ENCODE assay signal across 21 cellular contexts in genomic region chr11:14361951-14362350, GRCh38.
"Had no signal": no experiment of that assay in that cellular context is flagged by ENCODE, and none has a peak within 500 bp of the region (broad histone marks: within the 10 kb centered on the region; RNA-seq: fewer than 3 reads in every experiment).

No MANE protein-coding gene starts in this region.

- H3K27me3 ChIP-seq: ascending aorta, ovary, suprapubic skin, tibial nerve had no signal

- DNase-seq: activated CD4-positive, alpha-beta T cell treated with anti-CD3 and anti-CD28 coated beads for 48 hours; activated CD4-positive, alpha-beta T cell treated with anti-CD3 and anti-CD28 coated beads, Interleukin-2, amount 50 U/mL, for 48 hours; activated CD8-positive, alpha-beta memory T cell treated with anti-CD3 and anti-CD28 coated beads, Interleukin-2, amount 50 U/mL, for 4 hours; activated effector memory CD4-positive, alpha-beta T cell treated with anti-CD3 and anti-CD28 coated beads, Interleukin-2, amount 50 U/mL, for 16 hours; activated naive CD4-positive, alpha-beta T cell treated with anti-CD3 and anti-CD28 coated beads for 36 hours; activated naive CD8-positive, alpha-beta T cell treated with anti-CD3 and anti-CD28 coated beads for 36 hours; activated T-cell treated with anti-CD3 and anti-CD28 coated beads, Interleukin-2, amount 50 U/mL, for 1 hour; foreskin melanocyte; mucosa of descending colon; nephron progenitor cell; ovary; retina; spleen; stimulated activated naive CD4-positive, alpha-beta T cell; WERI-Rb-1 had no signal

- H3K4me3 ChIP-seq: ascending aorta, left lung, mucosa of descending colon, ovary, spleen, suprapubic skin, tibial nerve had no signal

- H3K9me3 ChIP-seq: ascending aorta, left lung, mucosa of descending colon, neutrophil, ovary, spleen, suprapubic skin, tibial nerve had no signal

- H3K36me3 ChIP-seq: ascending aorta, left lung, neutrophil, ovary, spleen, suprapubic skin, tibial nerve, WERI-Rb-1 had no signal

- ATAC-seq: activated CD4-positive, CD25-positive, alpha-beta regulatory T cell treated with anti-CD3 and anti-CD28 coated beads, Interleukin-2, amount 50 U/mL, for 24 hours; left lung; mucosa of descending colon had no signal

- H3K27ac ChIP-seq: ascending aorta, left lung, neutrophil, ovary, spleen, suprapubic skin, tibial nerve, WERI-Rb-1 had no signal
